In genomic region chr14:69046468-69046867, GRCh38 we compare ENCODE assay signal across 13 cellular contexts.
DNase-seq lines count a peak whose midpoint lies in the region; ATAC-seq and TF ChIP-seq lines count a peak whose summit lies in the region.
"Had no signal": no experiment of that assay in that cellular context is flagged by ENCODE, and none has a peak within 500 bp of the region (broad histone marks: within the 10 kb centered on the region; RNA-seq: fewer than 3 reads in every experiment).

No MANE protein-coding gene starts in this region.

- DNase-seq in BE2C, result peak; percentile 48
- DNase-seq in left ventricle myocardium superior, result no peak
- DNase-seq in pulmonary artery endothelial cell (ENCODE audit: low read depth, low spot score), result peak; percentile 84
- DNase-seq in activated CD4-positive, alpha-beta T cell treated with anti-CD3 and anti-CD28 coated beads for 36 hours, result no peak
- DNase-seq in DMS79 (lab: John Stamatoyannopoulos, UW), result no peak
- DNase-seq in NCI-H146 (lab: John Stamatoyannopoulos, UW), result no peak
- DNase-seq in PC-9, result no peak
- DNase-seq: activated gamma-delta T cell treated with Interleukin-2 at 50 U/mL for 16 hours; NCI-H2029; stimulated activated CD4-positive, alpha-beta T cell treated with anti-CD3 and anti-CD28 coated beads, Interleukin-4, amount 100 ng/mL, for 1 hour had no signal

- peaks cover 6% of the 10 kb centered on the region; the same call in 1 of the 2 replicates for H3F3A ChIP-seq in PC-9 (ENCODE audit: insufficient read depth, low read depth)

- TF ChIP-seq CTCF in BE2C (IDR thresholded peaks at IDR 0.05; ENCODE audit: low read depth, low read length) (no peak), brain (conservative IDR thresholded peaks at IDR 0.05) (no peak), PC-9 (conservative IDR thresholded peaks at IDR 0.05) (no peak)

- H3K79me2 ChIP-seq in PC-9 (ENCODE audit: low read depth), result no peaks in the 10 kb centered on the region

- no TSS peak for BruUV-seq in PC-9 (replicated peaks; lab: Mats Ljungman, UMichigan)

- H3K4me1 Mint-ChIP-seq in brain, result peaks cover 92% of the 10 kb centered on the region
- H3K4me1 Mint-ChIP-seq in activated CD4-positive, alpha-beta T cell treated with anti-CD3 and anti-CD28 coated beads for 36 hours, result peaks cover 16% of the 10 kb centered on the region

- H3K36me3 ChIP-seq in BE2C (no peaks in the 10 kb centered on the region), PC-9 (ENCODE audit: low read depth) (no peaks in the 10 kb centered on the region)

- no peaks in the 10 kb centered on the region for H4K20me1 ChIP-seq in PC-9 (ENCODE audit: insufficient read depth)

- H2AFZ ChIP-seq in PC-9, result no peak overlapping the region

- H3K4me3 Mint-ChIP-seq in brain, result peak overlapping the region in 2 of 5 experiments; percentile 3 to 14
- no peak overlapping the region for H3K4me3 Mint-ChIP-seq in activated CD4-positive, alpha-beta T cell treated with anti-CD3 and anti-CD28 coated beads for 36 hours
- H3K4me3 Mint-ChIP-seq: memory B cell had no signal

- H3K9me3 Mint-ChIP-seq in brain, result no peaks in the 10 kb centered on the region
- H3K9me3 Mint-ChIP-seq in activated CD4-positive, alpha-beta T cell treated with anti-CD3 and anti-CD28 coated beads for 36 hours (ENCODE audit: low read depth), result no peaks in the 10 kb centered on the region
- H3K9me3 Mint-ChIP-seq: memory B cell had no signal

- POLR2A ChIA-PET in activated CD4-positive, alpha-beta T cell treated with anti-CD3 and anti-CD28 coated beads for 36 hours (lab: Charles Lee), result no interaction called here
- POLR2A ChIA-PET in PC-9 (lab: Charles Lee; ENCODE audit: unreplicated experiment), result no interaction called here

- no peaks in the 10 kb centered on the region for H3K27me3 Mint-ChIP-seq in brain
- peaks cover 10% of the 10 kb centered on the region for H3K27me3 Mint-ChIP-seq in activated CD4-positive, alpha-beta T cell treated with anti-CD3 and anti-CD28 coated beads for 36 hours

- peaks cover 37% of the 10 kb centered on the region for H3K4me1 ChIP-seq in BE2C
- peaks cover 49% of the 10 kb centered on the region for H3K4me1 ChIP-seq in PC-9 (replicated peaks; ENCODE audit: insufficient read depth)

- no peaks in the 10 kb centered on the region for H3K36me3 Mint-ChIP-seq in brain
- H3K36me3 Mint-ChIP-seq in activated CD4-positive, alpha-beta T cell treated with anti-CD3 and anti-CD28 coated beads for 36 hours (ENCODE audit: low read depth), result no peaks in the 10 kb centered on the region
- H3K36me3 Mint-ChIP-seq: memory B cell had no signal

- H3K9me3 ChIP-seq in BE2C (no peaks in the 10 kb centered on the region), PC-9 (ENCODE audit: insufficient read depth, low read depth) (no peaks in the 10 kb centered on the region)

- H3K4me2 ChIP-seq in PC-9, result no peak overlapping the region

- H3K4me3 ChIP-seq in BE2C (ENCODE audit: low read depth, low read length) (no peak overlapping the region), PC-9 (no peak overlapping the region)

- no peak overlapping the region for H3K27ac ChIP-seq in PC-9
- H3K27ac ChIP-seq: epithelial cell of prostate had no signal

- CTCF ChIA-PET in activated CD4-positive, alpha-beta T cell treated with anti-CD3 and anti-CD28 coated beads for 36 hours (lab: Charles Lee), result interaction anchor here (1.2 kb wide), 1 partner anchor 11 kb away, joined by 4 read pairs; no protein-coding TSS in a partner anchor
- CTCF ChIA-PET in PC-9 (lab: Charles Lee), result interaction anchor here (0.5 kb wide), 1 partner anchor 27 kb away, joined by 3 read pairs; no protein-coding TSS in a partner anchor

- H3K27me3 ChIP-seq in BE2C (no peaks in the 10 kb centered on the region), PC-9 (ENCODE audit: insufficient read depth, low read depth) (no peaks in the 10 kb centered on the region)

- ATAC-seq in left ventricle myocardium superior, result peak; percentile 35
- ATAC-seq in activated CD4-positive, alpha-beta T cell treated with anti-CD3 and anti-CD28 coated beads for 36 hours, result no peak

- H3K27ac Mint-ChIP-seq in brain, result peak overlapping the region; percentile 36 to 95 (median 64)
- H3K27ac Mint-ChIP-seq in activated CD4-positive, alpha-beta T cell treated with anti-CD3 and anti-CD28 coated beads for 36 hours, result no peak overlapping the region
- H3K27ac Mint-ChIP-seq: memory B cell had no signal

- intact Hi-C loops in left ventricle myocardium superior (cut with micrococcal nuclease), result no loop called here
- intact Hi-C loops in activated CD4-positive, alpha-beta T cell treated with anti-CD3 and anti-CD28 coated beads for 36 hours (cut with DNase I, micrococcal nuclease), result no loop called here
- intact Hi-C loops in PC-9 (cut with micrococcal nuclease; ENCODE audit: unreplicated experiment), result no loop called here

- H3K9me2 ChIP-seq in PC-9 (ENCODE audit: insufficient read depth), result no peaks in the 10 kb centered on the region

Comparison
In these comparisons a context has a peak if more than half of its experiments do, and no peak if none do; other contexts are left out.
1. DNase-seq: peak in BE2C (single experiment) and pulmonary artery endothelial cell (single experiment); none in left ventricle myocardium superior (single experiment), activated CD4-positive, alpha-beta T cell treated with anti-CD3 and anti-CD28 coated beads for 36 hours (single experiment), DMS79 (single experiment), NCI-H146 (single experiment) and PC-9 (0 of 2).